Comparison of ENCODE assay signal across 10 cellular contexts in the genomic region with DNA sequence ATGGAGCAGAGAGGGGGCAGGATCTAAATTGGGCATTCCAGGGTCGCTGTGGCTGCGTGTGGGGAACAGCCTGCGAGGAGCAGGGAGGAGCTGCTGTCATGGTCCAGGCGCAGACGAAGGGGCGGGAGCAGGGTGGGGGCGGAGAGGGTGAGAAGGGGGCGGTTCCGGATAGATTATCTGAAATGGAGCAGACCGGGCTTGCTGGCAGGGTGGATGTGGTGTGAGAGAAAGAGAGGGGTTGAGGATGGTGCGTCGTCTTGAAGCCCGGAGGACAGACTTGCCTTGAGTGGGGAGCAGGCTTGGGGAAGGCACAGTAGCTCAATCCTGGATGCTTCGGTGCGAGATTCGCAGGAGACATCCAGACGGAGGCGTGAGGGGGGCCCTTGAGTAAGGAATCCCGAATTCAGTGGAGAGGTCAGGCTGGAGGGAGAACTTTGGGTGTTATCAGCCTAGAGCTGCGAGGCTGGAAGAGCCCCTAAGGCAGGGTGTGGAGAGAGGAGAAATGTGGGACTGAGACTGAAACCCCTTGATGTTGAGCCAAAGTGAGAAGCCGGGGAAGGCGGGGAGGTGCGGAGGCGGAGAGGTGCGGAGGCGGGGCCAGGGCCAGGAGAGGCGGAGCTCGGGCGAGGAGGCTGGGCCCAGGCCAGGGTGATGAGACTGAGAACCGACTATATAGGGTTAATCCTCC. TPM values are rescaled to one million over a fixed set of nuclear protein-coding genes. Genes with fewer than 3 reads are reported as not detected.
DNase-seq lines count a peak whose midpoint lies in the region; FAIRE-seq and TF ChIP-seq lines count a peak whose summit lies in the region.
"Had no signal": no experiment of that assay in that cellular context is flagged by ENCODE, and none has a peak within 500 bp of the region (broad histone marks: within the 10 kb centered on the region; RNA-seq: fewer than 3 reads in every experiment).

No MANE protein-coding gene starts in this region.

- H3F3A ChIP-seq in GM23248 (ENCODE audit: insufficient read depth): no peaks in the 10 kb centered on the region

- TF ChIP-seq CTCF in brain (conservative IDR thresholded peaks at IDR 0.05) (no peak), hepatocyte (IDR thresholded peaks at IDR 0.05; ENCODE audit: poor library complexity) (no peak)

- peaks cover 5 to 22% (median 13%) of the 10 kb centered on the region in 5 experiments for H3K9me3 Mint-ChIP-seq in brain

- H3K27ac ChIP-seq in GM23248 (no peak overlapping the region; the same call in 1 of the 2 replicates), hepatocyte (no peak overlapping the region), rectal smooth muscle tissue (ENCODE audit: low read depth, low read length) (no peak overlapping the region)

- H3K4me3 Mint-ChIP-seq in brain: peak overlapping the region; percentile 51 to 78 (median 72)
- H3K4me3 Mint-ChIP-seq: activated naive CD8-positive, alpha-beta T cell treated with anti-CD3 and anti-CD28 coated beads, Interleukin-2, amount 50 U/mL, for 24 hours had no signal

- H2AFZ ChIP-seq in GM23248 (peak overlapping the region; percentile 59), hepatocyte (no peak overlapping the region)

- H3K4me1 Mint-ChIP-seq in brain: peaks cover 31% of the 10 kb centered on the region
- H3K4me1 Mint-ChIP-seq: activated naive CD8-positive, alpha-beta T cell treated with anti-CD3 and anti-CD28 coated beads, Interleukin-2, amount 50 U/mL, for 24 hours had no signal

- TF ChIP-seq POLR2A in GM12892 (IDR thresholded peaks at IDR 0.05; ENCODE audit: low read depth, low read length): no peak

- H3K79me2 ChIP-seq in GM23248 (ENCODE audit: insufficient read depth) (no peaks in the 10 kb centered on the region), hepatocyte (no peaks in the 10 kb centered on the region)

- H3K4me2 ChIP-seq in GM23248 (ENCODE audit: unreplicated experiment) (peak overlapping the region; percentile 74), hepatocyte (peak overlapping the region; percentile 75)

- H3K36me3 Mint-ChIP-seq in brain: peaks cover 63% of the 10 kb centered on the region

- H3K36me3 ChIP-seq in GM23248 (ENCODE audit: low read depth) (peaks cover 5% of the 10 kb centered on the region; the same call in 1 of the 2 replicates), hepatocyte (replicated peaks; ENCODE audit: insufficient read depth, low read depth) (peaks cover 4% of the 10 kb centered on the region), rectal smooth muscle tissue (ENCODE audit: control insufficient read depth, insufficient read depth, low read length) (peaks cover 6% of the 10 kb centered on the region)

- no peaks in the 10 kb centered on the region for H3K27me3 ChIP-seq in GM23248 (replicated peaks; ENCODE audit: insufficient read depth)
- H3K27me3 ChIP-seq in hepatocyte: no peaks in the 10 kb centered on the region
- no peaks in the 10 kb centered on the region for H3K27me3 ChIP-seq in rectal smooth muscle tissue (ENCODE audit: control insufficient read depth, insufficient read depth, low read length)

- in situ Hi-C loops in GM23248 (cut with MboI): no loop called here

- H3K9me3 ChIP-seq in GM23248 (ENCODE audit: low read depth) (no peaks in the 10 kb centered on the region), hepatocyte (ENCODE audit: low read depth) (peaks cover 8% of the 10 kb centered on the region)
- H3K9me3 ChIP-seq: Caco-2 had no signal

- H3K9me2 ChIP-seq in GM23248 (ENCODE audit: insufficient read depth) (no peaks in the 10 kb centered on the region), hepatocyte (replicated peaks; ENCODE audit: insufficient read depth) (no peaks in the 10 kb centered on the region)

- DNase-seq in GM23248 (peak; percentile 61), hepatocyte (ENCODE audit: low spot score) (no peak), DMS53 (lab: John Stamatoyannopoulos, UW) (no peak), dedifferentiated amniotic fluid mesenchymal stem cell (ENCODE audit: extremely low spot score) (no peak), GM12892 (ENCODE audit: insufficient read length) (no peak), globus pallidus (ENCODE audit: low spot score) (no peak)
- DNase-seq: activated naive CD8-positive, alpha-beta T cell treated with anti-CD3 and anti-CD28 coated beads, Interleukin-2, amount 50 U/mL, for 24 hours; Caco-2 had no signal

- no peak for FAIRE-seq in GM12892 (lab: Jason Lieb, UNC)

- H3K4me1 ChIP-seq in GM23248 (ENCODE audit: insufficient read depth) (peaks cover 13% of the 10 kb centered on the region; the same call in 1 of the 2 replicates), hepatocyte (ENCODE audit: insufficient read depth) (peaks cover 3% of the 10 kb centered on the region), rectal smooth muscle tissue (ENCODE audit: control insufficient read depth, insufficient read depth, low read length) (no peaks in the 10 kb centered on the region)
- H3K4me1 ChIP-seq: Caco-2 had no signal

- H3K9ac ChIP-seq in GM23248 (peak overlapping the region; percentile 65), rectal smooth muscle tissue (ENCODE audit: low read length) (no peak overlapping the region)

- no peaks in the 10 kb centered on the region for H3K27me3 Mint-ChIP-seq in brain
- H3K27me3 Mint-ChIP-seq: activated naive CD8-positive, alpha-beta T cell treated with anti-CD3 and anti-CD28 coated beads, Interleukin-2, amount 50 U/mL, for 24 hours had no signal

- H3K27ac Mint-ChIP-seq in brain: peak overlapping the region in 3 of 5 experiments; percentile 73 to 88 (median 82)
- H3K27ac Mint-ChIP-seq: activated naive CD8-positive, alpha-beta T cell treated with anti-CD3 and anti-CD28 coated beads, Interleukin-2, amount 50 U/mL, for 24 hours had no signal

- peak overlapping the region; percentile 59 for H3K4me3 ChIP-seq in GM23248
- H3K4me3 ChIP-seq in hepatocyte: no peak overlapping the region
- H3K4me3 ChIP-seq in rectal smooth muscle tissue (ENCODE audit: low read length): peak overlapping the region; percentile 41

- 5 to 10% methylated on average over 20 to 30 of the region's 30 CpGs for WGBS in GM23248 (ENCODE audit: low coverage in 1 of 2, low lambda C conversion rate in 2 of 2, missing lambda C conversion rate in 2 of 2), 2 experiments
- WGBS in hepatocyte (ENCODE audit: low lambda C conversion rate, missing lambda C conversion rate): 22% methylated on average over 21 of the region's 30 CpGs

- H4K20me1 ChIP-seq in GM23248 (ENCODE audit: insufficient read depth) (no peaks in the 10 kb centered on the region), hepatocyte (ENCODE audit: insufficient read depth, poor library complexity, severe bottlenecking) (no peaks in the 10 kb centered on the region)

RNA-seq across cellular contexts. Expression of gene DPF1, which starts 40.7 kb away (rescaled TPM):
- total RNA-seq in GM23248 (2014; rRNA removed; shearing (Covaris generic)): 2.4 and 5.2 TPM in 2 replicates
- polyA plus RNA-seq in GM23248 (2016; fragmentation: Nextera tagmentation; extraction: Ambion mirVana) (1.5 and 2.3 TPM in 2 replicates), brain (ENCODE audit: insufficient read depth, low read depth, low replicate concordance) (18.3 TPM), hepatocyte (2.0 and 2.7 TPM in 2 replicates)
- 1.2 and 2.1 TPM in 2 replicates for total RNA-seq in hepatocyte
- 1.7 TPM for polyA plus RNA-seq in GM12892 (2012; ENCODE audit: missing spikeins)
